ENCODE assay signal across 13 cellular contexts in the genomic region with DNA sequence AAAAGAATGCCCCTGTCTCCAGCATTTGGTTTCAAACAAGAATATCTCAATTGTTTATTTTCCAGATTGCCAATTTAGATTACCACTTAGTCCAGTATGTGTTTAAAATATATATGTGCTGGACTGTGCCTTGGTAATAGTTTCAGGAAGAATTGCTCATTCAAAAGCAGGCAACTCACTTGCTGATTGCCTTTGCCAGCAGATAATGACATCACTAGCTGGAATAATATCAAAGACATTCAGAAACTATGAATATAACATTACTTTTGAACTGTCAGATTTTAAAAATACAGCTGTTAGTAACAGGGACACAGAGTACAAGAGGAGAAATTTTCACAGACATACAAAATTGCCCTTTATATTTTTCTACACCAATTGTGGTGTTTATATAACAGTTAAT.
A peak's percentile ranks its signal among the peaks of the same experiment; 100 is the strongest.
DNase-seq lines count a peak whose midpoint lies in the region; TF ChIP-seq lines count a peak whose summit lies in the region.
"Had no signal": no experiment of that assay in that cellular context is flagged by ENCODE, and none has a peak within 500 bp of the region (broad histone marks: within the 10 kb centered on the region; RNA-seq: fewer than 3 reads in every experiment).

No MANE protein-coding gene starts in this region.

- no peak for TF ChIP-seq CTCF in AG10803 (conservative IDR thresholded peaks at IDR 0.05; ENCODE audit: low read length)
- no peak for TF ChIP-seq CTCF in adrenal gland (IDR thresholded peaks at IDR 0.05)
- TF ChIP-seq CTCF in fibroblast of villous mesenchyme (IDR thresholded peaks at IDR 0.05; ENCODE audit: insufficient read depth, low read depth, low read length) = no peak

- no peak overlapping the region for H2BK5ac ChIP-seq in mesendoderm (ENCODE audit: low read length)

- H3K9me3 ChIP-seq in adrenal gland (replicated peaks in 1 of 3) = no peaks in the 10 kb centered on the region
- no peaks in the 10 kb centered on the region for H3K9me3 ChIP-seq in CD8-positive, alpha-beta memory T cell (ENCODE audit: low read length)

- peak overlapping the region; percentile 15 to 89 (median 56) for H3K27ac ChIP-seq in adrenal gland
- H3K27ac ChIP-seq in mesendoderm (ENCODE audit: low read depth, low read length) = no peak overlapping the region
- H3K27ac ChIP-seq in CD8-positive, alpha-beta memory T cell (ENCODE audit: low read depth, low read length) = no peak overlapping the region

- H3K4me2 ChIP-seq in mesendoderm (ENCODE audit: low read length) = no peak overlapping the region

- DNase-seq in AG10803 (ENCODE audit: low read depth) (peak; percentile 57), adrenal gland (peak in 1 of 7 donors; percentile 19), fibroblast of villous mesenchyme (ENCODE audit: low read depth) (peak; percentile 65), pons (ENCODE audit: low spot score) (peak; percentile 41), mesendoderm (no peak), COLO668 (lab: John Stamatoyannopoulos, UW; ENCODE audit: unreplicated experiment) (no peak), iPS-NIHi7 (ENCODE audit: extremely low spot score) (no peak)
- no peak for DNase-seq in CD8-positive, alpha-beta memory T cell
- DNase-seq: activated CD4-positive, alpha-beta T cell treated with anti-CD3 and anti-CD28 coated beads for 1 hour; activated effector memory CD4-positive, alpha-beta T cell treated with Interleukin-2 at 50 U/mL for 16 hours; CD4-positive, CD25-positive, alpha-beta regulatory T cell had no signal

- H4K8ac ChIP-seq in mesendoderm (ENCODE audit: low read depth, low read length) = no peak overlapping the region

- intact Hi-C loops in adrenal gland (cut with DNase I) = no loop called here

- H2BK120ac ChIP-seq in mesendoderm (ENCODE audit: low read depth, low read length) = no peak overlapping the region

- no peak overlapping the region for H3K23ac ChIP-seq in mesendoderm (ENCODE audit: low read length)

- no peak overlapping the region for H3K9ac ChIP-seq in mesendoderm (ENCODE audit: low read length)

- TF ChIP-seq POLR2A in adrenal gland (IDR thresholded peaks at IDR 0.05) = no peak

- no peak overlapping the region for H3K18ac ChIP-seq in mesendoderm (ENCODE audit: low read length)

- H3K79me2 ChIP-seq in mesendoderm (ENCODE audit: control insufficient read depth, insufficient read depth, low read length) = no peaks in the 10 kb centered on the region

- H3K27me3 Mint-ChIP-seq in CD8-positive, alpha-beta memory T cell = no peaks in the 10 kb centered on the region

- H3K4me1 ChIP-seq in adrenal gland (replicated peaks in 1 of 2) = peaks cover 46 to 55% of the 10 kb centered on the region in 2 donors
- no peaks in the 10 kb centered on the region for H3K4me1 ChIP-seq in mesendoderm (ENCODE audit: control insufficient read depth, low read depth, low read length)
- H3K4me1 ChIP-seq in CD8-positive, alpha-beta memory T cell (ENCODE audit: insufficient read depth, low read length) = no peaks in the 10 kb centered on the region

- no peak overlapping the region for H3K4me3 ChIP-seq in AG10803 (ENCODE audit: low read length)
- no peak overlapping the region for H3K4me3 ChIP-seq in adrenal gland
- no peak overlapping the region for H3K4me3 ChIP-seq in fibroblast of villous mesenchyme (ENCODE audit: low read depth, low read length)
- H3K4me3 ChIP-seq in mesendoderm (ENCODE audit: low read length) = no peak overlapping the region
- no peak overlapping the region for H3K4me3 ChIP-seq in CD8-positive, alpha-beta memory T cell (ENCODE audit: low read length)

- H4K5ac ChIP-seq in mesendoderm (ENCODE audit: low read length) = no peak overlapping the region

- H3K36me3 ChIP-seq in adrenal gland (replicated peaks in 1 of 2) (peaks cover 0 to 10% of the 10 kb centered on the region in 2 donors), mesendoderm (ENCODE audit: control insufficient read depth, insufficient read depth, low read length) (no peaks in the 10 kb centered on the region)
- no peaks in the 10 kb centered on the region for H3K36me3 ChIP-seq in CD8-positive, alpha-beta memory T cell (ENCODE audit: insufficient read depth, low read length)

- CTCF ChIA-PET in CD8-positive, alpha-beta memory T cell (lab: Charles Lee) = interaction anchor here (1.7 kb wide), 1 partner anchor 200 kb away, joined by 4 read pairs; no protein-coding TSS in a partner anchor

- POLR2A ChIA-PET in CD8-positive, alpha-beta memory T cell (lab: Charles Lee) = no interaction called here

- H3K27me3 ChIP-seq in adrenal gland (no peaks in the 10 kb centered on the region), mesendoderm (ENCODE audit: insufficient read depth, low read length, poor library complexity) (no peaks in the 10 kb centered on the region)
- H3K27me3 ChIP-seq in CD8-positive, alpha-beta memory T cell (ENCODE audit: insufficient read depth, low read length, poor library complexity, severe bottlenecking) = no peaks in the 10 kb centered on the region

- peaks cover 0 to 19% (median 6%) of the 10 kb centered on the region in 3 donors for H3K36me3 Mint-ChIP-seq in CD8-positive, alpha-beta memory T cell
- H3K36me3 Mint-ChIP-seq: CD4-positive, CD25-positive, alpha-beta regulatory T cell; memory B cell; stimulated activated effector memory CD8-positive, alpha-beta T cell treated with anti-CD3 and anti-CD28 coated beads, Interleukin-12 subunit alpha, Interleukin-12 subunit beta, amount 100 ng/mL, for 72 hours had no signal

- H3K4me1 Mint-ChIP-seq in CD8-positive, alpha-beta memory T cell = peaks cover 0 to 7% (median 3%) of the 10 kb centered on the region in 3 donors
- H3K4me1 Mint-ChIP-seq: memory B cell; stimulated activated effector memory CD8-positive, alpha-beta T cell treated with anti-CD3 and anti-CD28 coated beads, Interleukin-12 subunit alpha, Interleukin-12 subunit beta, amount 100 ng/mL, for 72 hours had no signal

- H3K56ac ChIP-seq in mesendoderm (ENCODE audit: low read length) = no peak overlapping the region

- H3K79me1 ChIP-seq in mesendoderm (ENCODE audit: low read length) = no peaks in the 10 kb centered on the region

- no peak overlapping the region for H3K4ac ChIP-seq in mesendoderm (ENCODE audit: low read depth, low read length)

- H2BK15ac ChIP-seq in mesendoderm (replicated peaks; ENCODE audit: low read depth) = no peak overlapping the region

- H3K4me3 Mint-ChIP-seq in CD8-positive, alpha-beta memory T cell = no peak overlapping the region
- H3K4me3 Mint-ChIP-seq: memory B cell; stimulated activated effector memory CD8-positive, alpha-beta T cell treated with anti-CD3 and anti-CD28 coated beads, Interleukin-12 subunit alpha, Interleukin-12 subunit beta, amount 100 ng/mL, for 72 hours had no signal

- no peak overlapping the region for H2AK5ac ChIP-seq in mesendoderm (ENCODE audit: low read length)

- H3K27ac Mint-ChIP-seq in CD8-positive, alpha-beta memory T cell = no peak overlapping the region
- H3K27ac Mint-ChIP-seq: CD4-positive, CD25-positive, alpha-beta regulatory T cell; memory B cell; stimulated activated effector memory CD8-positive, alpha-beta T cell treated with anti-CD3 and anti-CD28 coated beads, Interleukin-12 subunit alpha, Interleukin-12 subunit beta, amount 100 ng/mL, for 72 hours had no signal

- no peaks in the 10 kb centered on the region for H3K9me3 Mint-ChIP-seq in CD8-positive, alpha-beta memory T cell
- H3K9me3 Mint-ChIP-seq: memory B cell; stimulated activated effector memory CD8-positive, alpha-beta T cell treated with anti-CD3 and anti-CD28 coated beads, Interleukin-12 subunit alpha, Interleukin-12 subunit beta, amount 100 ng/mL, for 72 hours had no signal

Comparison
In these comparisons a context has a peak if more than half of its experiments do, and no peak if none do; other contexts are left out.
1. DNase-seq: peak in AG10803 (single experiment), fibroblast of villous mesenchyme (single experiment) and pons (single experiment); none in mesendoderm (single experiment), COLO668 (single experiment), iPS-NIHi7 (single experiment) and CD8-positive, alpha-beta memory T cell (0 of 5).
2. H3K27ac ChIP-seq: peak in adrenal gland (5 of 5); none in mesendoderm (single experiment) and CD8-positive, alpha-beta memory T cell (single experiment).